Comparison of ENCODE assay signal across 1 cellular context in genomic region chr20:41321003-41321402, GRCh38.
TF ChIP-seq lines count a peak whose summit lies in the region.

No MANE protein-coding gene starts in this region.

TF ChIP-seq in K562, 482 proteins besides CTCF, POLR2A, EP300 and RAD21:
- TF ChIP-seq ZBTB1 (CRISPR knock-in tag; IDR thresholded peaks at IDR 0.05; ENCODE audit: borderline replicate concordance, low read depth) (no peak), GABPA (tag; conservative IDR thresholded peaks at IDR 0.05; ENCODE audit: low read depth) (0 out of 2 replicates have a peak, but pooled peaks have one; percentile 28), FOXK2 (conservative IDR thresholded peaks at IDR 0.05 in 1 of 2, IDR thresholded peaks at IDR 0.05 in 1 of 2; ENCODE audit: low read depth in 2 of 2) (no peak), RERE (CRISPR knock-in tag; IDR thresholded peaks at IDR 0.05; ENCODE audit: borderline replicate concordance) (no peak), ZBTB11 (CRISPR knock-in tag; IDR thresholded peaks at IDR 0.05) (peak in 1 of 3 experiments; percentile 94; a peak in 2 of 6 replicates), ZNF408 (CRISPR knock-in tag; IDR thresholded peaks at IDR 0.05; ENCODE audit: low read depth) (no peak), ZBTB40 (IDR thresholded peaks at IDR 0.05) (0 out of 2 replicates have a peak, but pooled peaks have one; percentile 50), ZBTB40 (CRISPR knock-in tag; IDR thresholded peaks at IDR 0.05) (no peak), MTA1 (IDR thresholded peaks at IDR 0.05; ENCODE audit: borderline replicate concordance) (no peak), ZNF551 (CRISPR knock-in tag; IDR thresholded peaks at IDR 0.05) (no peak), U2AF1 (optimal IDR thresholded peaks at IDR 0.05; ENCODE audit: low read depth, low read length) (no peak), ELK3 (CRISPR knock-in tag; IDR thresholded peaks at IDR 0.05) (no peak)
